ENCODE assay signal across 22 cellular contexts in the genomic region with DNA sequence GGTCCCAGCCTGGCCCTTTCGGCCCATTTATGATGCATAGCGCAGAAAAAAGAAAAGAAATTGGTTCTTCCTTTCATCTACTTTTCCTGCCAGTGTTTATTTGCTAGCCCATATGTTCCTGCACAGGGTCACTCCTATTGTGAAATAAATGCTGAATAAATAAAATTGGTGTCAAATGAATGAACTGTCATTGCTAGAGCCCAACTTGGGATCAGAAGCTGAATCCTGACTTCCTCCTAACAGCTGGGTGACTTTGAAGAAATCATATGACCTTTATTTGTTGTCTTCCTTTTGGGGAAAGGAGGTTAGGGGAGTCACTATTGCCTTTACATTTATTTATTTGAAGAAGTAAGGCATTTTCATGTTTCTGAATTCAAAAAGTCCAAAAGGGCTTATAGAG.
DNase-seq lines count a peak whose midpoint lies in the region; ATAC-seq lines count a peak whose summit lies in the region.
"Had no signal": no experiment of that assay in that cellular context is flagged by ENCODE, and none has a peak within 500 bp of the region (broad histone marks: within the 10 kb centered on the region; RNA-seq: fewer than 3 reads in every experiment).

No MANE protein-coding gene starts in this region.

- peak overlapping the region; percentile 7 for H3K27ac Mint-ChIP-seq in activated CD4-positive, alpha-beta T cell treated with anti-CD3 and anti-CD28 coated beads for 36 hours
- H3K27ac Mint-ChIP-seq in activated CD4-positive, alpha-beta T cell treated with anti-CD3 and anti-CD28 coated beads, Interleukin-2, amount 10 ng/mL, durations not matched to agents 24 days and 14 days: no peak overlapping the region
- H3K27ac Mint-ChIP-seq in immature natural killer cell: peak overlapping the region; percentile 87 to 96 (median 90)
- H3K27ac Mint-ChIP-seq: H9 had no signal

- CTCF ChIA-PET in activated CD4-positive, alpha-beta T cell treated with anti-CD3 and anti-CD28 coated beads for 36 hours (lab: Charles Lee): interaction anchor here (0.6 to 1.0 kb wide), 3 partner anchors 10 to 111 kb away, joined by 3 read pairs; no protein-coding TSS in a partner anchor

- intact Hi-C loops in activated CD4-positive, alpha-beta T cell treated with anti-CD3 and anti-CD28 coated beads for 36 hours (cut with DNase I, micrococcal nuclease): no loop called here
- intact Hi-C loops in activated CD4-positive, alpha-beta T cell treated with anti-CD3 and anti-CD28 coated beads, Interleukin-2, amount 10 ng/mL, durations not matched to agents 24 days and 14 days (cut with micrococcal nuclease): no loop called here
- intact Hi-C loops in sciatic nerve (cut with DNase I): no loop called here

- H3K4me1 Mint-ChIP-seq in activated CD4-positive, alpha-beta T cell treated with anti-CD3 and anti-CD28 coated beads for 36 hours: peaks cover 46% of the 10 kb centered on the region
- peaks cover 65% of the 10 kb centered on the region for H3K4me1 Mint-ChIP-seq in activated CD4-positive, alpha-beta T cell treated with anti-CD3 and anti-CD28 coated beads, Interleukin-2, amount 10 ng/mL, durations not matched to agents 24 days and 14 days
- H3K4me1 Mint-ChIP-seq in immature natural killer cell: peaks cover 99 to 100% of the 10 kb centered on the region in 2 donors
- H3K4me1 Mint-ChIP-seq: H9 had no signal

- POLR2A ChIA-PET in activated CD4-positive, alpha-beta T cell treated with anti-CD3 and anti-CD28 coated beads for 36 hours (lab: Charles Lee): no interaction called here

- peaks cover 11% of the 10 kb centered on the region for H3K36me3 Mint-ChIP-seq in activated CD4-positive, alpha-beta T cell treated with anti-CD3 and anti-CD28 coated beads for 36 hours (ENCODE audit: low read depth)
- H3K36me3 Mint-ChIP-seq in activated CD4-positive, alpha-beta T cell treated with anti-CD3 and anti-CD28 coated beads, Interleukin-2, amount 10 ng/mL, durations not matched to agents 24 days and 14 days (ENCODE audit: low read depth): peaks cover 56% of the 10 kb centered on the region
- H3K36me3 Mint-ChIP-seq in immature natural killer cell: peaks cover 32 to 37% (median 37%) of the 10 kb centered on the region in 3 donors

- H3K27me3 Mint-ChIP-seq in activated CD4-positive, alpha-beta T cell treated with anti-CD3 and anti-CD28 coated beads for 36 hours: no peaks in the 10 kb centered on the region
- no peaks in the 10 kb centered on the region for H3K27me3 Mint-ChIP-seq in activated CD4-positive, alpha-beta T cell treated with anti-CD3 and anti-CD28 coated beads, Interleukin-2, amount 10 ng/mL, durations not matched to agents 24 days and 14 days
- H3K27me3 Mint-ChIP-seq in immature natural killer cell (ENCODE audit: low read depth in 3 of 3): peaks cover 0 to 3% (median 1%) of the 10 kb centered on the region in 3 donors

- H3K9me3 Mint-ChIP-seq in activated CD4-positive, alpha-beta T cell treated with anti-CD3 and anti-CD28 coated beads for 36 hours (ENCODE audit: low read depth): no peaks in the 10 kb centered on the region
- H3K9me3 Mint-ChIP-seq in activated CD4-positive, alpha-beta T cell treated with anti-CD3 and anti-CD28 coated beads, Interleukin-2, amount 10 ng/mL, durations not matched to agents 24 days and 14 days: peaks cover 4% of the 10 kb centered on the region
- no peaks in the 10 kb centered on the region for H3K9me3 Mint-ChIP-seq in immature natural killer cell
- H3K9me3 Mint-ChIP-seq: H9 had no signal

- ATAC-seq in activated CD4-positive, alpha-beta T cell treated with anti-CD3 and anti-CD28 coated beads for 36 hours: no peak
- ATAC-seq in sciatic nerve: peak; percentile 41
- ATAC-seq in stimulated activated naive CD8-positive, alpha-beta T cell treated with anti-CD3 and anti-CD28 coated beads, Interleukin-15, Interleukin-2, amounts not matched to agents 100 U/mL and 50 U/mL, for 24 hours: no peak
- ATAC-seq: PC-3, SK-N-SH treated with all-trans-retinoic acid at 6 μM for 48 hours had no signal

- no peaks in the 10 kb centered on the region for H3K27me3 ChIP-seq in H7 (ENCODE audit: control insufficient read depth, insufficient read depth, low read length)
- H3K27me3 ChIP-seq: BE2C had no signal

- no peak overlapping the region for H3K4me3 Mint-ChIP-seq in activated CD4-positive, alpha-beta T cell treated with anti-CD3 and anti-CD28 coated beads for 36 hours
- no peak overlapping the region for H3K4me3 Mint-ChIP-seq in activated CD4-positive, alpha-beta T cell treated with anti-CD3 and anti-CD28 coated beads, Interleukin-2, amount 10 ng/mL, durations not matched to agents 24 days and 14 days
- H3K4me3 Mint-ChIP-seq in immature natural killer cell: peak overlapping the region in 3 of 5 donors; percentile 0 to 39 (median 2)
- H3K4me3 Mint-ChIP-seq: H9 had no signal

- H3K36me3 ChIP-seq in H7 (replicated peaks; ENCODE audit: control insufficient read depth, insufficient read depth, low read length): no peaks in the 10 kb centered on the region
- H3K36me3 ChIP-seq: BE2C, MG63 had no signal

- H3K4me3 ChIP-seq in H7 (ENCODE audit: insufficient read depth, low read depth, low read length): no peak overlapping the region
- H3K4me3 ChIP-seq: GM23248, MG63 had no signal

- no peak for DNase-seq in activated CD4-positive, alpha-beta T cell treated with anti-CD3 and anti-CD28 coated beads for 36 hours
- no peak for DNase-seq in activated CD4-positive, alpha-beta T cell treated with anti-CD3 and anti-CD28 coated beads, Interleukin-2, amount 10 ng/mL, durations not matched to agents 24 days and 14 days
- DNase-seq in NCI-H69 (lab: John Stamatoyannopoulos, UW): peak; percentile 49
- DNase-seq in immature natural killer cell: no peak
- no peak for DNase-seq in sciatic nerve (ENCODE audit: low spot score)
- no peak for DNase-seq in stimulated activated naive CD8-positive, alpha-beta T cell treated with anti-CD3 and anti-CD28 coated beads, Interleukin-15, Interleukin-2, amounts not matched to agents 100 U/mL and 50 U/mL, for 24 hours
- DNase-seq in H7: no peak
- DNase-seq in NCI-H524 (lab: John Stamatoyannopoulos, UW): no peak
- DNase-seq: ACHN; BE2C; DMS53; GM23248; H9; Kasumi-1; MG63; NCI-H2171; NCI-H345; NCI-H510A treated with DMSO at 0.1 percent for 48 hours; NCI-H82; NK-92 treated with Interleukin-12 subunit alpha and Interleukin-12 subunit beta, amount 100 ng/mL, for 24 hours; PC-3 had no signal

Comparison
In these comparisons a context has a peak if more than half of its experiments do, and no peak if none do; other contexts are left out.
1. H3K4me3 Mint-ChIP-seq: peak in immature natural killer cell (3 of 5); none in activated CD4-positive, alpha-beta T cell treated with anti-CD3 and anti-CD28 coated beads for 36 hours (single experiment) and activated CD4-positive, alpha-beta T cell treated with anti-CD3 and anti-CD28 coated beads, Interleukin-2, amount 10 ng/mL, durations not matched to agents 24 days and 14 days (single experiment).